ENCODE assay signal across 19 cellular contexts in genomic region chr14:104289485-104289884, GRCh38.
"Had no signal": no experiment of that assay in that cellular context is flagged by ENCODE, and none has a peak within 500 bp of the region (broad histone marks: within the 10 kb centered on the region; RNA-seq: fewer than 3 reads in every experiment).

No MANE protein-coding gene starts in this region.

- H3K9me3 ChIP-seq: neutrophil, pancreas, spleen had no signal

- H3K36me3 Mint-ChIP-seq: activated CD8-positive, alpha-beta memory T cell treated with anti-CD3 and anti-CD28 coated beads, Interleukin-2, amount 10 ng/mL, durations not matched to agents 7 days and 5 days; memory B cell; naive thymus-derived CD4-positive, alpha-beta T cell; T-cell had no signal

- H3K36me3 ChIP-seq: cardiac muscle cell, neutrophil, pancreas, spleen had no signal

- FAIRE-seq: keratinocyte, pancreas had no signal

- H3K27ac Mint-ChIP-seq: activated B cell treated with CpG ODN at 0.5 μM for 24 hours; activated CD4-positive, alpha-beta memory T cell treated with anti-CD3 and anti-CD28 coated beads, Interleukin-2, amount 10 ng/mL, durations not matched to agents 7 days and 5 days; activated CD8-positive, alpha-beta memory T cell treated with anti-CD3 and anti-CD28 coated beads, Interleukin-2, amount 10 ng/mL, durations not matched to agents 7 days and 5 days; endodermal cell; memory B cell; naive thymus-derived CD4-positive, alpha-beta T cell; T-cell had no signal

- DNase-seq: activated B cell treated with CpG ODN at 0.5 μM for 24 hours; activated CD4-positive, alpha-beta memory T cell treated with anti-CD3 and anti-CD28 coated beads, Interleukin-2, amount 10 ng/mL, durations not matched to agents 7 days and 5 days; activated CD4-positive, alpha-beta T cell treated with anti-CD3 and anti-CD28 coated beads for 4 hours; activated CD8-positive, alpha-beta memory T cell treated with anti-CD3 and anti-CD28 coated beads, Interleukin-2, amount 10 ng/mL, durations not matched to agents 7 days and 5 days; amniotic stem cell; foreskin fibroblast; hippocampal formation; naive thymus-derived CD4-positive, alpha-beta T cell; spleen; stimulated activated CD8-positive, alpha-beta memory T cell treated with anti-CD3 and anti-CD28 coated beads, Interleukin-4, amount 100 ng/mL, for 48 hours; stimulated activated naive CD4-positive, alpha-beta T cell; T-cell had no signal

- H3K4me3 ChIP-seq: cardiac muscle cell, pancreas, spleen had no signal

- H3K27me3 Mint-ChIP-seq: activated CD4-positive, alpha-beta memory T cell treated with anti-CD3 and anti-CD28 coated beads, Interleukin-2, amount 10 ng/mL, durations not matched to agents 7 days and 5 days; activated CD8-positive, alpha-beta memory T cell treated with anti-CD3 and anti-CD28 coated beads, Interleukin-2, amount 10 ng/mL, durations not matched to agents 7 days and 5 days had no signal

- H3K4me3 Mint-ChIP-seq: activated B cell treated with CpG ODN at 0.5 μM for 24 hours; activated CD4-positive, alpha-beta memory T cell treated with anti-CD3 and anti-CD28 coated beads, Interleukin-2, amount 10 ng/mL, durations not matched to agents 7 days and 5 days; activated CD8-positive, alpha-beta memory T cell treated with anti-CD3 and anti-CD28 coated beads, Interleukin-2, amount 10 ng/mL, durations not matched to agents 7 days and 5 days; endodermal cell; memory B cell; naive thymus-derived CD4-positive, alpha-beta T cell; T-cell had no signal

- H3K27ac ChIP-seq: cardiac muscle cell, epithelial cell of prostate, neutrophil, pancreas, spleen had no signal

- H3K4me1 Mint-ChIP-seq: activated B cell treated with CpG ODN at 0.5 μM for 24 hours; activated CD4-positive, alpha-beta memory T cell treated with anti-CD3 and anti-CD28 coated beads, Interleukin-2, amount 10 ng/mL, durations not matched to agents 7 days and 5 days; activated CD8-positive, alpha-beta memory T cell treated with anti-CD3 and anti-CD28 coated beads, Interleukin-2, amount 10 ng/mL, durations not matched to agents 7 days and 5 days; memory B cell; T-cell had no signal

- ATAC-seq: activated CD8-positive, alpha-beta memory T cell treated with anti-CD3 and anti-CD28 coated beads, Interleukin-2, amount 10 ng/mL, durations not matched to agents 7 days and 5 days; naive thymus-derived CD4-positive, alpha-beta T cell; pancreas; T-cell had no signal
